26 cellular contexts compared by ENCODE assay signal in genomic region chr11:73199446-73199845, GRCh38. TPM values are rescaled to one million over a fixed set of nuclear protein-coding genes. Genes with fewer than 3 reads are reported as not detected.
"Had no signal": no experiment of that assay in that cellular context is flagged by ENCODE, and none has a peak within 500 bp of the region (broad histone marks: within the 10 kb centered on the region; RNA-seq: fewer than 3 reads in every experiment).

No MANE protein-coding gene starts in this region.

- H3K27ac Mint-ChIP-seq: activated naive CD4-positive, alpha-beta T cell treated with anti-CD3 and anti-CD28 coated beads for 36 hours; activated naive CD8-positive, alpha-beta T cell treated with anti-CD3 and anti-CD28 coated beads for 36 hours; activated T-cell treated with anti-CD3 and anti-CD28 coated beads, Interleukin-2, amount 50 U/mL, for 72 hours; T-cell had no signal

- H3K36me3 Mint-ChIP-seq: activated naive CD8-positive, alpha-beta T cell treated with anti-CD3 and anti-CD28 coated beads for 36 hours; naive thymus-derived CD8-positive, alpha-beta T cell; T-cell had no signal

- H3K27me3 ChIP-seq: adrenal gland, body of pancreas, cardiac muscle cell, gastroesophageal sphincter, hepatocyte, right atrium auricular region, spleen, vagina had no signal

- H3K4me2 ChIP-seq: hepatocyte had no signal

- H3K4me3 ChIP-seq: adrenal gland, body of pancreas, cardiac muscle cell, coronary artery, dorsolateral prefrontal cortex, gastroesophageal sphincter, hepatocyte, right atrium auricular region, spleen, vagina had no signal

- H3K4me1 ChIP-seq: adrenal gland, gastroesophageal sphincter, right atrium auricular region had no signal

- ATAC-seq: activated T-cell treated with anti-CD3 and anti-CD28 coated beads, Interleukin-2, amount 50 U/mL, for 72 hours; gastroesophageal sphincter; naive thymus-derived CD8-positive, alpha-beta T cell; T-cell had no signal

- H3K79me2 ChIP-seq: hepatocyte had no signal

- H2AFZ ChIP-seq: hepatocyte had no signal

- H3K27ac ChIP-seq: adrenal gland, body of pancreas, coronary artery, dorsolateral prefrontal cortex, gastroesophageal sphincter, right atrium auricular region, vagina had no signal

- H3K4me1 Mint-ChIP-seq: activated naive CD8-positive, alpha-beta T cell treated with anti-CD3 and anti-CD28 coated beads for 36 hours; T-cell had no signal

- DNase-seq: activated CD4-positive, alpha-beta T cell treated with anti-CD3 and anti-CD28 coated beads for 4 hours; activated CD4-positive, alpha-beta T cell treated with anti-CD3 and anti-CD28 coated beads, Interleukin-2, amount 50 U/mL, for 4 hours; activated CD4-positive, CD25-positive, alpha-beta regulatory T cell; activated naive CD4-positive, alpha-beta T cell treated with anti-CD3 and anti-CD28 coated beads for 36 hours; activated naive CD8-positive, alpha-beta T cell treated with anti-CD3 and anti-CD28 coated beads for 36 hours; activated T-cell treated with anti-CD3 and anti-CD28 coated beads for 4 hours; activated T-cell treated with anti-CD3 and anti-CD28 coated beads, Interleukin-2, amount 50 U/mL, for 72 hours; adrenal gland; body of pancreas; cerebellar nuclear complex; dorsolateral prefrontal cortex; effector memory CD4-positive, alpha-beta T cell; erythroblast; left cardiac atrium; naive thymus-derived CD8-positive, alpha-beta T cell; spleen; stimulated activated naive CD4-positive, alpha-beta T cell; T-cell had no signal

- H3K4me3 Mint-ChIP-seq: activated naive CD4-positive, alpha-beta T cell treated with anti-CD3 and anti-CD28 coated beads for 36 hours; activated naive CD8-positive, alpha-beta T cell treated with anti-CD3 and anti-CD28 coated beads for 36 hours; activated T-cell treated with anti-CD3 and anti-CD28 coated beads, Interleukin-2, amount 50 U/mL, for 72 hours; naive thymus-derived CD8-positive, alpha-beta T cell; neural crest cell; T-cell had no signal

- H3K36me3 ChIP-seq: adrenal gland, cardiac muscle cell, gastroesophageal sphincter, right atrium auricular region, spleen, vagina had no signal

- H3K9me3 ChIP-seq: adrenal gland, body of pancreas, gastroesophageal sphincter, right atrium auricular region, spleen, vagina had no signal

- H3K9me3 Mint-ChIP-seq: activated naive CD4-positive, alpha-beta T cell treated with anti-CD3 and anti-CD28 coated beads for 36 hours; activated naive CD8-positive, alpha-beta T cell treated with anti-CD3 and anti-CD28 coated beads for 36 hours; activated T-cell treated with anti-CD3 and anti-CD28 coated beads, Interleukin-2, amount 50 U/mL, for 72 hours; naive thymus-derived CD8-positive, alpha-beta T cell; neural crest cell; T-cell had no signal

RNA-seq across cellular contexts. Expression of gene P2RY2, which starts 18.6 kb away (rescaled TPM):
- total RNA-seq: activated naive CD4-positive, alpha-beta T cell treated with anti-CD3 and anti-CD28 coated beads for 36 hours; activated naive CD8-positive, alpha-beta T cell treated with anti-CD3 and anti-CD28 coated beads for 36 hours; activated T-cell treated with anti-CD3 and anti-CD28 coated beads, Interleukin-2, amount 50 U/mL, for 72 hours; naive thymus-derived CD8-positive, alpha-beta T cell; temporal lobe had no signal
- polyA plus RNA-seq: naive thymus-derived CD8-positive, alpha-beta T cell had no signal
